In the genomic region with DNA sequence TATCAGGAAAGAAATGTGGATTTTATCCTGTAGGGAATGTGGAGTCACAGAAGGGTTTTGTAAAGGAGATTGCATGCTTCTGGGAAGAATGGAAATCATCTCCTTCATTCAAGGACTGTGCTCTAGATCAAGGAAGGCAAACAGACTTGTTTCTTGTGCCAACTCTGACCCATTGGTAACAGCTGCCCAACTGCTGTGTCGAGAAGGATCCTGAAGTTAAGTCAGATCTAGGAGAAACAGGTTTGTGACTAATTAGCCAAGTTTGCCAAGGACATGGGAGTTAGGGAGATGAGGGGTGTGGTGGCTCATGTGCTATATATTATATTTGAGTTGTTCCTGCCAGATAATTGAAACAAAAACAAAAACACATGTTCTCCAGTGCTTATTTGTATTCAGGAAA, we compare ENCODE assay signal across 24 cellular contexts.
DNase-seq lines count a peak whose midpoint lies in the region; TF ChIP-seq lines count a peak whose summit lies in the region.
"Had no signal": no experiment of that assay in that cellular context is flagged by ENCODE, and none has a peak within 500 bp of the region (broad histone marks: within the 10 kb centered on the region; RNA-seq: fewer than 3 reads in every experiment).

No MANE protein-coding gene starts in this region.

- H3K27ac ChIP-seq in skin epidermis = peak overlapping the region in 14 of 21 experiments; percentile 7 to 82 (median 40)
- H3K27ac ChIP-seq: adrenal gland, neutrophil had no signal

- intact Hi-C loops in activated CD4-positive, alpha-beta memory T cell treated with anti-CD3 and anti-CD28 coated beads for 36 hours (cut with micrococcal nuclease) = no loop called here

- TF ChIP-seq CTCF in fibroblast of mammary gland (conservative IDR thresholded peaks at IDR 0.05; ENCODE audit: control insufficient read depth, insufficient read depth, low read depth, low read length) = no peak

- no peaks in the 10 kb centered on the region for H3K27me3 Mint-ChIP-seq in activated CD4-positive, alpha-beta memory T cell treated with anti-CD3 and anti-CD28 coated beads for 36 hours
- H3K27me3 Mint-ChIP-seq: dendritic cell treated with granulocyte-macrophage colony-stimulating factor and Interleukin-4, amounts not matched to agents 40 ng/mL and 50 ng/mL, for 4 days had no signal

- H3K27ac Mint-ChIP-seq in activated CD4-positive, alpha-beta memory T cell treated with anti-CD3 and anti-CD28 coated beads for 36 hours = no peak overlapping the region
- H3K27ac Mint-ChIP-seq: CD4-positive, alpha-beta memory T cell; dendritic cell treated with granulocyte-macrophage colony-stimulating factor and Interleukin-4, amounts not matched to agents 40 ng/mL and 50 ng/mL, for 4 days; immature natural killer cell had no signal

- POLR2A ChIA-PET in activated CD4-positive, alpha-beta memory T cell treated with anti-CD3 and anti-CD28 coated beads for 36 hours (lab: Charles Lee) = no interaction called here

- no peaks in the 10 kb centered on the region for H3K9me3 Mint-ChIP-seq in activated CD4-positive, alpha-beta memory T cell treated with anti-CD3 and anti-CD28 coated beads for 36 hours
- H3K9me3 Mint-ChIP-seq: CD4-positive, alpha-beta memory T cell; dendritic cell treated with granulocyte-macrophage colony-stimulating factor and Interleukin-4, amounts not matched to agents 40 ng/mL and 50 ng/mL, for 4 days; immature natural killer cell had no signal

- no peak overlapping the region for H3K4me3 ChIP-seq in fibroblast of mammary gland (ENCODE audit: control insufficient read depth, low read depth, low read length)
- H3K4me3 ChIP-seq in skin epidermis = no peak overlapping the region
- H3K4me3 ChIP-seq: adrenal gland, GM12878 had no signal

- no peak overlapping the region for H3K4me3 Mint-ChIP-seq in activated CD4-positive, alpha-beta memory T cell treated with anti-CD3 and anti-CD28 coated beads for 36 hours
- H3K4me3 Mint-ChIP-seq: CD4-positive, alpha-beta memory T cell; dendritic cell treated with granulocyte-macrophage colony-stimulating factor and Interleukin-4, amounts not matched to agents 40 ng/mL and 50 ng/mL, for 4 days; immature natural killer cell had no signal

- DNase-seq in GM04504 (ENCODE audit: low read depth) = peak; percentile 65
- peak; percentile 35 for DNase-seq in RPMI7951 (ENCODE audit: low read depth)
- DNase-seq in fibroblast of mammary gland (ENCODE audit: low read depth) = peak; percentile 93
- DNase-seq in stimulated activated CD4-positive, alpha-beta T cell treated with anti-CD3 and anti-CD28 coated beads, Interleukin-2, amount 100 ng/mL, for 48 hours = no peak
- no peak for DNase-seq in activated CD4-positive, alpha-beta memory T cell treated with anti-CD3 and anti-CD28 coated beads for 36 hours
- no peak for DNase-seq in RPMI8226
- no peak for DNase-seq in KG1 (lab: John Stamatoyannopoulos, UW)
- DNase-seq: activated CD4-positive, alpha-beta T cell treated with anti-CD3 and anti-CD28 coated beads, Interleukin-2, amount 50 U/mL, for 48 hours; activated gamma-delta T cell treated with Interleukin-2 at 50 U/mL for 16 hours; activated T-cell treated with anti-CD3 and anti-CD28 coated beads for 4 hours; CD4-positive, alpha-beta memory T cell; DMS153; GF-D8; immature natural killer cell; MV-4-11; NCI-H187 treated with DMSO at 0.1 percent for 48 hours; NCI-H226; retina; stimulated activated CD8-positive, alpha-beta memory T cell treated with anti-CD3 and anti-CD28 coated beads, Interleukin-4, amount 100 ng/mL, for 48 hours had no signal

- CTCF ChIA-PET in activated CD4-positive, alpha-beta memory T cell treated with anti-CD3 and anti-CD28 coated beads for 36 hours (lab: Charles Lee) = no interaction called here

- no peaks in the 10 kb centered on the region for H3K36me3 Mint-ChIP-seq in activated CD4-positive, alpha-beta memory T cell treated with anti-CD3 and anti-CD28 coated beads for 36 hours
- H3K36me3 Mint-ChIP-seq: CD4-positive, alpha-beta memory T cell; immature natural killer cell had no signal

- H3K4me1 Mint-ChIP-seq in activated CD4-positive, alpha-beta memory T cell treated with anti-CD3 and anti-CD28 coated beads for 36 hours (ENCODE audit: low read depth) = no peaks in the 10 kb centered on the region
- H3K4me1 Mint-ChIP-seq: CD4-positive, alpha-beta memory T cell; immature natural killer cell had no signal

Comparison
In these comparisons a context has a peak if more than half of its experiments do, and no peak if none do; other contexts are left out.
1. DNase-seq: peak in GM04504 (single experiment), RPMI7951 (single experiment) and fibroblast of mammary gland (single experiment); none in stimulated activated CD4-positive, alpha-beta T cell treated with anti-CD3 and anti-CD28 coated beads, Interleukin-2, amount 100 ng/mL, for 48 hours (0 of 2), activated CD4-positive, alpha-beta memory T cell treated with anti-CD3 and anti-CD28 coated beads for 36 hours (single experiment), RPMI8226 (single experiment) and KG1 (single experiment).